Comparison of ENCODE assay signal across 1 cellular context in the genomic region with DNA sequence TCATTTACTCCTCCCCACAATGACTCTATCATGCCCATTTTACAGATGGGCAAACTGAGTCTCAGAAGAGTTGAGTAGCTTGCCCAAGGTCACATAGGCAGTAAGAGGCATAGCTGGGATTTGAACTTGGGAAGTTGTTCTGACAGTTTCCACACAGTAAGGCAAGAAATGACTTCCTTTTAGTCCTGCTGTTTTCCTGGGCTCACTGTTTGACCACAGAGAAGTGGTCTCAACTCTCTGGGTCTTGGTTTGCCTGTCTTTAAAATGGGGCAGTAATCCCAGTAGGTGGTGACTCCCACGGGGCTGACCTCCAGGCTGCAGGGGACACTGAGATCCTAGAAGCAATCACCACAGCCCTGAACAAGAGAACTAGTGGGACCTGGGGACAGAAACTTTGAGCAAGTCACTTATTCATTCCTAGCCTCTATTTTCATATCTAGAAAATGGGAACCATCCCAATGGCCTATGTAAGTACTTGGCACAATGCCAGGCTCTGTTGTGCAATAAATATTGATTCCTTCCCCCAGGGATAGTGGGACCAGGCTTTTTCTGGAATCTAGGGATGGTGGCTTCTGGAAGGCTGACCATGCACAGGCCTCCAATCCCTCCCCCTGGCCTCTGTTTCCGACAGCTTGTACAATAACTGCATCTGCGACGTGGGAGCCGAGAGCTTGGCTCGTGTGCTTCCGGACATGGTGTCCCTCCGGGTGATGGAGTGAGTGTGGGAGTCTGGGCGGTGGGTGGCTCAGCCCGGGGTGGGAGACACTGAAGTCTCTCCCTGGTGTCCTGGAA.
TF ChIP-seq lines count a peak whose summit lies in the region.

No MANE protein-coding gene starts in this region.

TF ChIP-seq in K562, 482 proteins besides CTCF, POLR2A, EP300 and RAD21:
- peak; percentile 91 for TF ChIP-seq ADNP (tag; IDR thresholded peaks at IDR 0.05)
- TF ChIP-seq ZKSCAN8 (CRISPR knock-in tag; IDR thresholded peaks at IDR 0.05): no peak
- TF ChIP-seq GABPA (tag; conservative IDR thresholded peaks at IDR 0.05; ENCODE audit: low read depth): no peak
- TF ChIP-seq RCOR1 (IDR thresholded peaks at IDR 0.05; ENCODE audit: borderline replicate concordance in 1 of 2, low read depth in 2 of 2, low read length in 2 of 2): peak in 1 of 2 experiments; percentile 40; a peak in 1 of 4 replicates
- no peak for TF ChIP-seq POLR2G (IDR thresholded peaks at IDR 0.05; ENCODE audit: low read depth, low read length)
- TF ChIP-seq SP1 (CRISPR knock-in tag; IDR thresholded peaks at IDR 0.05): no peak
- no peak for TF ChIP-seq FIP1L1 (IDR thresholded peaks at IDR 0.05; ENCODE audit: low read depth, low read length, poor library complexity, severe bottlenecking)
- no peak for TF ChIP-seq ZFX (CRISPR knock-in tag; IDR thresholded peaks at IDR 0.05)
- TF ChIP-seq U2AF2 (optimal IDR thresholded peaks at IDR 0.05; ENCODE audit: low read depth, low read length): no peak
- TF ChIP-seq ZNF24 (IDR thresholded peaks at IDR 0.05): peak; percentile 68; the same call in 1 of the 2 replicates
- TF ChIP-seq ZNF124 (CRISPR knock-in tag; IDR thresholded peaks at IDR 0.05): no peak
- TF ChIP-seq NCOA6 (IDR thresholded peaks at IDR 0.05): no peak
- no peak for TF ChIP-seq MECOM (CRISPR knock-in tag; IDR thresholded peaks at IDR 0.05)
- TF ChIP-seq CCNT2 (IDR thresholded peaks at IDR 0.05; ENCODE audit: borderline replicate concordance, extremely low read depth, insufficient read length, low read depth, low read length): no peak
- TF ChIP-seq RBM25 (IDR thresholded peaks at IDR 0.05; ENCODE audit: low read depth, low read length, severe bottlenecking): peak; percentile 93
- TF ChIP-seq KDM1A (IDR thresholded peaks at IDR 0.05): peak; percentile 59 to 79; a peak in 3 of 4 replicates
- no peak for TF ChIP-seq ZNF717 (CRISPR knock-in tag; IDR thresholded peaks at IDR 0.05)
- TF ChIP-seq MTA1 (IDR thresholded peaks at IDR 0.05; ENCODE audit: borderline replicate concordance): no peak
- TF ChIP-seq STAT5A (IDR thresholded peaks at IDR 0.05; ENCODE audit: borderline replicate concordance, low read length): no peak
- no peak for TF ChIP-seq KAT7 (CRISPR knock-in tag; IDR thresholded peaks at IDR 0.05; ENCODE audit: borderline replicate concordance)
- TF ChIP-seq HDAC8 (tag; IDR thresholded peaks at IDR 0.05): no peak
- peak; percentile 88 for TF ChIP-seq CEBPB (tag; IDR thresholded peaks at IDR 0.05)
- peak; percentile 98 for TF ChIP-seq NFIC (IDR thresholded peaks at IDR 0.05)
- TF ChIP-seq ESRRA (IDR thresholded peaks at IDR 0.05; ENCODE audit: borderline replicate concordance, low read depth): peak; percentile 91
- TF ChIP-seq HNRNPLL (IDR thresholded peaks at IDR 0.05; ENCODE audit: low read depth, low read length, poor library complexity, severe bottlenecking): no peak
- TF ChIP-seq CBX3 (IDR thresholded peaks at IDR 0.05; ENCODE audit: borderline replicate concordance in 1 of 2, low read length in 2 of 2): no peak
- TF ChIP-seq NONO (IDR thresholded peaks at IDR 0.05; ENCODE audit: low read depth in 2 of 2, low read length in 1 of 2): no peak
- peak; percentile 91 for TF ChIP-seq BCOR (IDR thresholded peaks at IDR 0.05)
- TF ChIP-seq NFIX (CRISPR knock-in tag; IDR thresholded peaks at IDR 0.05; ENCODE audit: low read depth): peak; percentile 93
- peak; percentile 54; the same call in 1 of the 2 replicates for TF ChIP-seq HDAC2 (IDR thresholded peaks at IDR 0.05)
- TF ChIP-seq, protein P1, sequence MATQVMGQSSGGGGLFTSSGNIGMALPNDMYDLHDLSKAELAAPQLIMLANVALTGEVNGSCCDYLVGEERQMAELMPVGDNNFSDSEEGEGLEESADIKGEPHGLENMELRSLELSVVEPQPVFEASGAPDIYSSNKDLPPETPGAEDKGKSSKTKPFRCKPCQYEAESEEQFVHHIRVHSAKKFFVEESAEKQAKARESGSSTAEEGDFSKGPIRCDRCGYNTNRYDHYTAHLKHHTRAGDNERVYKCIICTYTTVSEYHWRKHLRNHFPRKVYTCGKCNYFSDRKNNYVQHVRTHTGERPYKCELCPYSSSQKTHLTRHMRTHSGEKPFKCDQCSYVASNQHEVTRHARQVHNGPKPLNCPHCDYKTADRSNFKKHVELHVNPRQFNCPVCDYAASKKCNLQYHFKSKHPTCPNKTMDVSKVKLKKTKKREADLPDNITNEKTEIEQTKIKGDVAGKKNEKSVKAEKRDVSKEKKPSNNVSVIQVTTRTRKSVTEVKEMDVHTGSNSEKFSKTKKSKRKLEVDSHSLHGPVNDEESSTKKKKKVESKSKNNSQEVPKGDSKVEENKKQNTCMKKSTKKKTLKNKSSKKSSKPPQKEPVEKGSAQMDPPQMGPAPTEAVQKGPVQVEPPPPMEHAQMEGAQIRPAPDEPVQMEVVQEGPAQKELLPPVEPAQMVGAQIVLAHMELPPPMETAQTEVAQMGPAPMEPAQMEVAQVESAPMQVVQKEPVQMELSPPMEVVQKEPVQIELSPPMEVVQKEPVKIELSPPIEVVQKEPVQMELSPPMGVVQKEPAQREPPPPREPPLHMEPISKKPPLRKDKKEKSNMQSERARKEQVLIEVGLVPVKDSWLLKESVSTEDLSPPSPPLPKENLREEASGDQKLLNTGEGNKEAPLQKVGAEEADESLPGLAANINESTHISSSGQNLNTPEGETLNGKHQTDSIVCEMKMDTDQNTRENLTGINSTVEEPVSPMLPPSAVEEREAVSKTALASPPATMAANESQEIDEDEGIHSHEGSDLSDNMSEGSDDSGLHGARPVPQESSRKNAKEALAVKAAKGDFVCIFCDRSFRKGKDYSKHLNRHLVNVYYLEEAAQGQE (CRISPR knock-in tag; IDR thresholded peaks at IDR 0.05; ENCODE audit: low read depth): no peak
- no peak for TF ChIP-seq ZNF133 (CRISPR knock-in tag; IDR thresholded peaks at IDR 0.05)
- no peak for TF ChIP-seq ZNF584 (CRISPR knock-in tag; IDR thresholded peaks at IDR 0.05; ENCODE audit: low read depth)
- TF ChIP-seq THRAP3 (IDR thresholded peaks at IDR 0.05; ENCODE audit: borderline replicate concordance): no peak
- TF ChIP-seq CHD4 (IDR thresholded peaks at IDR 0.05; ENCODE audit: insufficient read depth, insufficient replicate concordance, low read depth, low read length, poor library complexity, severe bottlenecking): no peak
- peak; percentile 40; the same call in 1 of the 2 replicates for TF ChIP-seq CEBPG (CRISPR knock-in tag; IDR thresholded peaks at IDR 0.05)
- TF ChIP-seq CEBPG (tag; conservative IDR thresholded peaks at IDR 0.05 in 1 of 2, IDR thresholded peaks at IDR 0.05 in 1 of 2): peak; percentile 42 to 73; a peak in 3 of 4 replicates
- TF ChIP-seq MTF1 (CRISPR knock-in tag; IDR thresholded peaks at IDR 0.05; ENCODE audit: borderline replicate concordance): no peak
- no peak for TF ChIP-seq ZNF830 (CRISPR knock-in tag; IDR thresholded peaks at IDR 0.05)
- peak; percentile 88 for TF ChIP-seq SMARCA5 (IDR thresholded peaks at IDR 0.05)
- TF ChIP-seq AFF1 (IDR thresholded peaks at IDR 0.05; ENCODE audit: low read depth in 1 of 2, partially characterized antibody in 2 of 2): no peak
